In genomic region chr4:154004028-154004427, GRCh38 we compare ENCODE assay signal across 17 cellular contexts.
A peak's percentile ranks its signal among the peaks of the same experiment; 100 is the strongest.
DNase-seq lines count a peak whose midpoint lies in the region; ATAC-seq and TF ChIP-seq lines count a peak whose summit lies in the region.
"Had no signal": no experiment of that assay in that cellular context is flagged by ENCODE, and none has a peak within 500 bp of the region (broad histone marks: within the 10 kb centered on the region; RNA-seq: fewer than 3 reads in every experiment).

No MANE protein-coding gene starts in this region.

- H3K27ac ChIP-seq in neuronal stem cell (replicated peaks; ENCODE audit: low read length) (no peak overlapping the region), upper lobe of right lung (peak overlapping the region; percentile 26)

- POLR2A ChIA-PET in WTC11 (lab: Charles Lee), result no interaction called here

- H3K4me3 Mint-ChIP-seq in WTC11, result no peak overlapping the region
- H3K4me3 Mint-ChIP-seq: activated naive CD8-positive, alpha-beta T cell treated with anti-CD3 and anti-CD28 coated beads, Interleukin-2, amount 50 U/mL, for 24 hours; B cell; memory B cell; natural killer cell; T-helper 2 cell treated with Interferon-gamma antibody and Interleukin-4, amounts not matched to agents 5 μg/mL and 100 μg/mL, for 36 hours had no signal

- no peak overlapping the region for H3K4me2 ChIP-seq in neuronal stem cell (ENCODE audit: insufficient read depth, low read length, poor library complexity, severe bottlenecking)

- no peak overlapping the region for H2BK120ac ChIP-seq in neuronal stem cell (ENCODE audit: low read depth, low read length)

- H4K8ac ChIP-seq in neuronal stem cell (ENCODE audit: low read depth, low read length), result no peak overlapping the region

- no peaks in the 10 kb centered on the region for H3K36me3 Mint-ChIP-seq in WTC11
- H3K36me3 Mint-ChIP-seq: memory B cell, natural killer cell had no signal

- H3K18ac ChIP-seq in neuronal stem cell (ENCODE audit: low read length), result peak overlapping the region; percentile 2

- no peak overlapping the region for H3K23ac ChIP-seq in neuronal stem cell (ENCODE audit: low read depth, low read length, poor library complexity)

- no CpG with 5 or more reads among the region's 5 CpGs for WGBS in neuronal stem cell (ENCODE audit: extremely low coverage in 2 of 2, insufficient read length in 2 of 2, insufficient replicate concordance in 1 of 2), 2 donors

- no peak overlapping the region for H3K9ac ChIP-seq in neuronal stem cell (ENCODE audit: low read depth, low read length, poor library complexity)

- H3K27ac Mint-ChIP-seq in WTC11, result no peak overlapping the region
- H3K27ac Mint-ChIP-seq: activated naive CD8-positive, alpha-beta T cell treated with anti-CD3 and anti-CD28 coated beads, Interleukin-2, amount 50 U/mL, for 24 hours; activated T-helper 2 cell treated with anti-CD3 and anti-CD28 coated beads, Interferon-gamma antibody, Interleukin-2, Interleukin-4, amounts not matched to agents 10 μg/mL and 5 μg/mL and 100 μg/mL, durations not matched to agents 14 hours and 24 hours and 36 hours; B cell; memory B cell; natural killer cell; T-helper 2 cell treated with Interferon-gamma antibody and Interleukin-4, amounts not matched to agents 5 μg/mL and 100 μg/mL, for 36 hours had no signal

- intact Hi-C loops in upper lobe of right lung (cut with DNase I), result no loop called here

- peaks cover 7% of the 10 kb centered on the region for H3K4me1 Mint-ChIP-seq in WTC11
- H3K4me1 Mint-ChIP-seq: activated naive CD8-positive, alpha-beta T cell treated with anti-CD3 and anti-CD28 coated beads, Interleukin-2, amount 50 U/mL, for 24 hours; B cell; memory B cell; natural killer cell had no signal

- H3K4me3 ChIP-seq in neuronal stem cell (ENCODE audit: low read length in 2 of 2) (no peak overlapping the region), upper lobe of right lung (no peak overlapping the region)

- H3K36me3 ChIP-seq in neuronal stem cell (replicated peaks in 1 of 2; ENCODE audit: control insufficient read depth in 2 of 2, insufficient read depth in 2 of 2, low read length in 2 of 2) (no peaks in the 10 kb centered on the region), upper lobe of right lung (no peaks in the 10 kb centered on the region)

- H3K27me3 Mint-ChIP-seq in WTC11 (ENCODE audit: low read depth), result peaks cover 4% of the 10 kb centered on the region; the same call in 1 of the 2 replicates

- no peak overlapping the region for H2BK15ac ChIP-seq in neuronal stem cell (ENCODE audit: low read length)

- H2BK5ac ChIP-seq in neuronal stem cell (ENCODE audit: low read length), result no peak overlapping the region

- no peak overlapping the region for H3K14ac ChIP-seq in neuronal stem cell (ENCODE audit: low read length)

- peak; percentile 53 for DNase-seq in LHCN-M2 (ENCODE audit: low read depth)
- DNase-seq in dedifferentiated amniotic fluid mesenchymal stem cell (ENCODE audit: extremely low spot score), result peak; percentile 35
- no peak for DNase-seq in neuronal stem cell (ENCODE audit: low spot score)
- no peak for DNase-seq in upper lobe of right lung
- DNase-seq in activated T-cell treated with anti-CD3 and anti-CD28 coated beads, Interleukin-2, amount 50 U/mL, for 1 hour, result no peak
- no peak for DNase-seq in WTC11 (ENCODE audit: low spot score)
- DNase-seq: activated naive CD8-positive, alpha-beta T cell treated with anti-CD3 and anti-CD28 coated beads, Interleukin-2, amount 50 U/mL, for 24 hours; GF-D8; kidney; natural killer cell; NCI-H1436 treated with DMSO at 0.1 percent for 48 hours; stimulated activated naive CD4-positive, alpha-beta T cell had no signal

- H3K9me3 ChIP-seq in neuronal stem cell (replicated peaks in 1 of 2; ENCODE audit: control insufficient read depth in 2 of 2, insufficient read depth in 1 of 2, low read depth in 1 of 2, low read length in 2 of 2) (peaks cover 0 to 2% of the 10 kb centered on the region in 2 donors), upper lobe of right lung (no peaks in the 10 kb centered on the region)

- CTCF ChIA-PET in WTC11 (lab: Charles Lee), result no interaction called here

- H4K91ac ChIP-seq in neuronal stem cell (ENCODE audit: low read depth, low read length, poor library complexity), result no peak overlapping the region

- H3K79me1 ChIP-seq in neuronal stem cell (ENCODE audit: low read depth, low read length), result no peaks in the 10 kb centered on the region

- H3K27me3 ChIP-seq in neuronal stem cell (ENCODE audit: control insufficient read depth in 3 of 3, insufficient read depth in 3 of 3, low read depth in 1 of 3, low read length in 3 of 3) (peaks cover 0 to 2% (median 0%) of the 10 kb centered on the region in 3 experiments), upper lobe of right lung (no peaks in the 10 kb centered on the region)

- no peak overlapping the region for H3K4ac ChIP-seq in neuronal stem cell (ENCODE audit: low read length)

- TF ChIP-seq CTCF in upper lobe of right lung (IDR thresholded peaks at IDR 0.05) (no peak), WTC11 (IDR thresholded peaks at IDR 0.05) (no peak)

- no peak overlapping the region for H2AFZ ChIP-seq in neuronal stem cell (ENCODE audit: low read length)

- H3K4me1 ChIP-seq in neuronal stem cell (ENCODE audit: control insufficient read depth in 2 of 2, insufficient read depth in 1 of 2, low read depth in 1 of 2, low read length in 2 of 2), result no peaks in the 10 kb centered on the region
- H3K4me1 ChIP-seq in upper lobe of right lung, result peaks cover 5% of the 10 kb centered on the region

- ATAC-seq in upper lobe of right lung, result no peak
- ATAC-seq in HG03108 (IDR thresholded peaks at IDR 0.05; ENCODE audit: unreplicated experiment), result no peak
- ATAC-seq in WTC11, result no peak
- ATAC-seq: activated naive CD8-positive, alpha-beta T cell treated with anti-CD3 and anti-CD28 coated beads, Interleukin-2, amount 50 U/mL, for 24 hours; natural killer cell had no signal

- no peak overlapping the region for H2AK5ac ChIP-seq in neuronal stem cell (ENCODE audit: low read depth, low read length)

- H3K9me3 Mint-ChIP-seq in WTC11, result peaks cover 11% of the 10 kb centered on the region
- H3K9me3 Mint-ChIP-seq: activated naive CD8-positive, alpha-beta T cell treated with anti-CD3 and anti-CD28 coated beads, Interleukin-2, amount 50 U/mL, for 24 hours; activated T-helper 2 cell treated with anti-CD3 and anti-CD28 coated beads, Interferon-gamma antibody, Interleukin-2, Interleukin-4, amounts not matched to agents 10 μg/mL and 5 μg/mL and 100 μg/mL, durations not matched to agents 14 hours and 24 hours and 36 hours; T-helper 2 cell treated with Interferon-gamma antibody and Interleukin-4, amounts not matched to agents 5 μg/mL and 100 μg/mL, for 36 hours had no signal

- H2BK12ac ChIP-seq in neuronal stem cell (ENCODE audit: low read length), result no peak overlapping the region

TF ChIP-seq in WTC11, 78 proteins besides CTCF, POLR2A, EP300 and RAD21 (continues in another document):
- TF ChIP-seq HMGA2 (CRISPR knock-in tag; IDR thresholded peaks at IDR 0.05) (no peak), ZNF512 (CRISPR knock-in tag; IDR thresholded peaks at IDR 0.05; ENCODE audit: borderline replicate concordance) (no peak), CDX4 (CRISPR knock-in tag; IDR thresholded peaks at IDR 0.05; ENCODE audit: borderline replicate concordance) (no peak), GRHL2 (CRISPR knock-in tag; IDR thresholded peaks at IDR 0.05; ENCODE audit: insufficient replicate concordance, severe bottlenecking) (no peak), ZMAT4 (CRISPR knock-in tag; IDR thresholded peaks at IDR 0.05) (no peak), MYBL2 (CRISPR knock-in tag; IDR thresholded peaks at IDR 0.05) (no peak), JUN (CRISPR knock-in tag; IDR thresholded peaks at IDR 0.05) (no peak), PRRX2 (CRISPR knock-in tag; IDR thresholded peaks at IDR 0.05) (no peak), ZNF425 (CRISPR knock-in tag; conservative IDR thresholded peaks at IDR 0.05) (no peak)

Comparison
In these comparisons a context has a peak if more than half of its experiments do, and no peak if none do; other contexts are left out.
1. DNase-seq: peak in LHCN-M2 (single experiment) and dedifferentiated amniotic fluid mesenchymal stem cell (single experiment); none in neuronal stem cell (single experiment), upper lobe of right lung (single experiment), activated T-cell treated with anti-CD3 and anti-CD28 coated beads, Interleukin-2, amount 50 U/mL, for 1 hour (single experiment) and WTC11 (single experiment).